ENCODE assay signal across 9 cellular contexts in the genomic region with DNA sequence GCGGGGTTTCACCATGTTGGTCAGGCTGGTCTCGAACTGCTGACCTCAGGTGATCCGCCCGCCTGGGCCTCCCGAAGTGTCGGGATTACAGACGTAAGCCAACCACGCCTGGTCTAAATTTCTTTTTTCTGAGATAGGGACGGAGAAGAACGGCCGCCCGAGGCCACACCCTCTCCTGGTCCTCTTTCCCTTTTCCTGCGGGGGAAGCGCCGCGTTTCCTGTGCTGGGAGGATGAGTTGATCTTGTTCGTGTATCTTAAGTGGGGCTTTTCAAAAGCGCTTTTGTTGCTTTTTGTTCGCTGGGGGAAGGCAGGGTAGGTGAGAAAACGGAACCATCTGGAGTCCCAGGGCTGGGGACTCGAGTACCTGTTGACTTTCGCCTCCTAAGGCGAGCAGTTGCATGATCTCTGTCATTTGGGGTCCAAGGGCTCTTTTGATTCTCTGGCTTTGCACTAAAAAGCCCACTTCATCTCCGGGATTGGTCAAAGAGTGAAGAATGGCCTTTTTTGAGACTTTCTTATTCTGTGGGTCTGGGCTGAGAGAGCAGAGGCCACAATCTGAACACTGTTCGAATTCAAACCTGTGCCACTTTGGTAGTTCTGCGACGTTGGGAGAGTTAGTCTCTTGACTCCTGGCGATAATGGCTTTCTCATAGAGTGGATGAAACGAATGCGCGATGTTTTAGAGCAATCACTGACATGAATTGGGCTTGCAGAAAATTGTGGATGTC. TPM values are rescaled to one million over a fixed set of nuclear protein-coding genes. Genes with fewer than 3 reads are reported as not detected.
DNase-seq lines count a peak whose midpoint lies in the region; ATAC-seq and TF ChIP-seq lines count a peak whose summit lies in the region.
"Had no signal": no experiment of that assay in that cellular context is flagged by ENCODE, and none has a peak within 500 bp of the region (broad histone marks: within the 10 kb centered on the region; RNA-seq: fewer than 3 reads in every experiment).

No MANE protein-coding gene starts in this region.

- ATAC-seq in naive B cell (ENCODE audit: low read depth in 2 of 2): peak in 1 of 2 donors; percentile 7
- no peak for ATAC-seq in HG02763 (IDR thresholded peaks at IDR 0.05; ENCODE audit: unreplicated experiment)

- peak; percentile 60 for DNase-seq in stimulated activated CD4-positive, alpha-beta T cell treated with anti-CD3 and anti-CD28 coated beads, Interleukin-15, amount 100 ng/mL, for 24 hours
- no peak for DNase-seq in stimulated activated CD4-positive, alpha-beta T cell treated with anti-CD3 and anti-CD28 coated beads, Interleukin-2, amount 100 ng/mL, for 48 hours
- DNase-seq in UCSD-AML1 (lab: John Stamatoyannopoulos, UW; ENCODE audit: unreplicated experiment): peak; percentile 42
- DNase-seq in endothelial cell (ENCODE audit: low spot score): peak; percentile 61
- peak; percentile 41 for DNase-seq in naive B cell
- DNase-seq in NCI-H1436 (lab: John Stamatoyannopoulos, UW): no peak
- no peak for DNase-seq in NCI-H1694 (lab: John Stamatoyannopoulos, UW)

- H3K4me1 Mint-ChIP-seq in endothelial cell (ENCODE audit: unreplicated experiment) (peaks cover 53% of the 10 kb centered on the region), naive B cell (peaks cover 58 to 65% (median 59%) of the 10 kb centered on the region in 3 donors)

- H3K9me3 Mint-ChIP-seq in endothelial cell (ENCODE audit: unreplicated experiment): no peaks in the 10 kb centered on the region
- peaks cover 0 to 1% (median 0%) of the 10 kb centered on the region in 7 donors for H3K9me3 Mint-ChIP-seq in naive B cell

- H3K36me3 Mint-ChIP-seq in endothelial cell (ENCODE audit: low read depth, unreplicated experiment) (peaks cover 47% of the 10 kb centered on the region), naive B cell (peaks cover 18 to 27% of the 10 kb centered on the region in 2 donors)

- H3K4me3 Mint-ChIP-seq in endothelial cell (ENCODE audit: unreplicated experiment) (peak overlapping the region; percentile 98), naive B cell (peak overlapping the region; percentile 97 to 99 (median 98))

- H3K27me3 Mint-ChIP-seq in endothelial cell (ENCODE audit: unreplicated experiment): peaks cover 30% of the 10 kb centered on the region
- no peaks in the 10 kb centered on the region for H3K27me3 Mint-ChIP-seq in naive B cell

- TF ChIP-seq CTCF in endothelial cell (IDR thresholded peaks at IDR 0.05; ENCODE audit: unreplicated experiment): no peak

- H3K27ac Mint-ChIP-seq in endothelial cell (ENCODE audit: unreplicated experiment) (peak overlapping the region; percentile 94), naive B cell (peak overlapping the region; percentile 92 to 100 (median 98))

RNA-seq across cellular contexts. Expression of a gene that starts 1.3 kb away (rescaled TPM):
- 590 TPM for total RNA-seq in endothelial cell (ENCODE audit: unreplicated experiment)
- 100 to 1,000 TPM in 5 of 6 donors, 10 to 100 TPM in 1; 79.0 to 177 (median 145) TPM for polyA plus RNA-seq in naive B cell (ENCODE audit: low read depth in 6 of 6)

RNA-seq across cellular contexts. Expression of a gene that starts 21.3 kb away (rescaled TPM):
- 35.6 TPM for total RNA-seq in endothelial cell (ENCODE audit: unreplicated experiment)
- polyA plus RNA-seq in naive B cell (ENCODE audit: low read depth in 6 of 6): 10 to 100 TPM; 48.8 to 79.2 (median 68.8) TPM

RNA-seq across cellular contexts. Expression of a gene that starts 31.4 kb away (rescaled TPM):
- 0.74 TPM for total RNA-seq in endothelial cell (ENCODE audit: unreplicated experiment)
- polyA plus RNA-seq in naive B cell (ENCODE audit: low read depth in 6 of 6): under 1 TPM in 4 of 6 donors, not detected in 2; 0.40 to 0.85 (median 0.64) TPM
- total RNA-seq: glomerular endothelial cell had no signal

RNA-seq across cellular contexts. Expression of a gene that starts 32.7 kb away (rescaled TPM):
- total RNA-seq in endothelial cell (ENCODE audit: unreplicated experiment): 0.18 TPM
- polyA plus RNA-seq in naive B cell (ENCODE audit: low read depth in 6 of 6): not detected
- total RNA-seq: glomerular endothelial cell had no signal

RNA-seq across cellular contexts. Expression of a gene that starts 35.7 kb away (rescaled TPM):
- not detected for total RNA-seq in endothelial cell (ENCODE audit: unreplicated experiment)
- polyA plus RNA-seq in naive B cell (ENCODE audit: low read depth in 6 of 6): not detected
- total RNA-seq: glomerular endothelial cell had no signal

Comparison
In these comparisons a context has a peak if more than half of its experiments do, and no peak if none do; other contexts are left out.
1. DNase-seq: peak in stimulated activated CD4-positive, alpha-beta T cell treated with anti-CD3 and anti-CD28 coated beads, Interleukin-15, amount 100 ng/mL, for 24 hours (single experiment), UCSD-AML1 (single experiment), endothelial cell (single experiment) and naive B cell (single experiment); none in stimulated activated CD4-positive, alpha-beta T cell treated with anti-CD3 and anti-CD28 coated beads, Interleukin-2, amount 100 ng/mL, for 48 hours (0 of 2), NCI-H1436 (single experiment) and NCI-H1694 (single experiment).